Comparison of ENCODE assay signal across 8 cellular contexts in genomic region chr9:113350338-113350672, GRCh38.
DNase-seq lines count a peak whose midpoint lies in the region; ATAC-seq lines count a peak whose summit lies in the region.

No MANE protein-coding gene starts in this region.

- peak overlapping the region; percentile 78 for H3K4me3 Mint-ChIP-seq in memory B cell

- H3K27ac Mint-ChIP-seq in memory B cell = no peak overlapping the region

- ATAC-seq in memory B cell (ENCODE audit: low read depth) (no peak), HG03521 (IDR thresholded peaks at IDR 0.05; ENCODE audit: unreplicated experiment) (no peak), HG03175 (IDR thresholded peaks at IDR 0.05; ENCODE audit: unreplicated experiment) (no peak)

- H3K27me3 Mint-ChIP-seq in memory B cell = peaks cover 15% of the 10 kb centered on the region

- DNase-seq in stimulated activated CD4-positive, alpha-beta T cell treated with anti-CD3 and anti-CD28 coated beads, Interleukin-15, amount 100 ng/mL, for 24 hours = peak; percentile 42
- no peak for DNase-seq in stimulated activated CD4-positive, alpha-beta T cell treated with anti-CD3 and anti-CD28 coated beads, Interleukin-2, amount 100 ng/mL, for 48 hours
- DNase-seq in activated T-cell treated with anti-CD3 and anti-CD28 coated beads, Interleukin-2, amount 50 U/mL, for 48 hours = peak; percentile 40 to 44
- DNase-seq in memory B cell (ENCODE audit: low spot score in 2 of 2) (no peak), LoVo (ENCODE audit: low spot score) (no peak), NCI-H1105 treated with DMSO at 0.1 percent for 48 hours (lab: John Stamatoyannopoulos, UW) (no peak)

- H3K9me3 Mint-ChIP-seq in memory B cell = no peaks in the 10 kb centered on the region

- H3K36me3 Mint-ChIP-seq in memory B cell = no peaks in the 10 kb centered on the region

- H3K4me1 Mint-ChIP-seq in memory B cell = peaks cover 16% of the 10 kb centered on the region

Comparison
In these comparisons a context has a peak if more than half of its experiments do, and no peak if none do; other contexts are left out.
1. DNase-seq: peak in stimulated activated CD4-positive, alpha-beta T cell treated with anti-CD3 and anti-CD28 coated beads, Interleukin-15, amount 100 ng/mL, for 24 hours (single experiment) and activated T-cell treated with anti-CD3 and anti-CD28 coated beads, Interleukin-2, amount 50 U/mL, for 48 hours (2 of 2); none in stimulated activated CD4-positive, alpha-beta T cell treated with anti-CD3 and anti-CD28 coated beads, Interleukin-2, amount 100 ng/mL, for 48 hours (0 of 2), memory B cell (0 of 2), LoVo (single experiment) and NCI-H1105 treated with DMSO at 0.1 percent for 48 hours (single experiment).